ENCODE assay signal across 10 cellular contexts in genomic region chr5:83368835-83369234, GRCh38.
DNase-seq lines count a peak whose midpoint lies in the region; ATAC-seq and TF ChIP-seq lines count a peak whose summit lies in the region.
"Had no signal": no experiment of that assay in that cellular context is flagged by ENCODE, and none has a peak within 500 bp of the region (broad histone marks: within the 10 kb centered on the region; RNA-seq: fewer than 3 reads in every experiment).

No MANE protein-coding gene starts in this region.

- TF ChIP-seq POLR2A in esophagus squamous epithelium (IDR thresholded peaks at IDR 0.05), result no peak

- H3K4me1 ChIP-seq in PC-3 (ENCODE audit: insufficient read depth, low read length) (peaks cover 13% of the 10 kb centered on the region), smooth muscle cell (ENCODE audit: low read depth) (peaks cover 51% of the 10 kb centered on the region), esophagus squamous epithelium (no peaks in the 10 kb centered on the region)

- H2AFZ ChIP-seq in PC-3 (ENCODE audit: low read length) (no peak overlapping the region), smooth muscle cell (ENCODE audit: low read depth) (peak overlapping the region; percentile 15)

- no peaks in the 10 kb centered on the region for H3K27me3 ChIP-seq in PC-3 (ENCODE audit: low read length)
- H3K27me3 ChIP-seq in smooth muscle cell (ENCODE audit: low read depth), result no peaks in the 10 kb centered on the region
- H3K27me3 ChIP-seq in brain microvascular endothelial cell (replicated peaks), result no peaks in the 10 kb centered on the region
- H3K27me3 ChIP-seq in esophagus squamous epithelium, result no peaks in the 10 kb centered on the region

- ATAC-seq in GM19351 (IDR thresholded peaks at IDR 0.05; ENCODE audit: unreplicated experiment), result peak; percentile 31
- peak; percentile 31 for ATAC-seq in HG03025 (IDR thresholded peaks at IDR 0.05; ENCODE audit: low FRiP score, unreplicated experiment)
- ATAC-seq in PC-3, result no peak; the same call in 1 of the 2 replicates

- H3K9me3 ChIP-seq in PC-3 (ENCODE audit: low read length), result no peaks in the 10 kb centered on the region
- no peaks in the 10 kb centered on the region for H3K9me3 ChIP-seq in smooth muscle cell (replicated peaks; ENCODE audit: low read depth)
- H3K9me3 ChIP-seq in esophagus squamous epithelium, result no peaks in the 10 kb centered on the region

- H3K4me3 ChIP-seq in PC-3 (ENCODE audit: low read length), result peak overlapping the region; percentile 8; the same call in 1 of the 2 replicates
- H3K4me3 ChIP-seq in smooth muscle cell, result no peak overlapping the region
- H3K4me3 ChIP-seq in brain microvascular endothelial cell (ENCODE audit: low read depth, low read length), result no peak overlapping the region
- no peak overlapping the region for H3K4me3 ChIP-seq in esophagus squamous epithelium

- H3K27ac ChIP-seq in PC-3 (ENCODE audit: low read length) (peak overlapping the region; percentile 60), smooth muscle cell (ENCODE audit: low read depth) (peak overlapping the region; percentile 63), brain microvascular endothelial cell (no peak overlapping the region), esophagus squamous epithelium (peak overlapping the region in 1 of 4 donors; percentile 64)

- intact Hi-C loops in PC-3 (cut with micrococcal nuclease), result no loop called here
- intact Hi-C loops in esophagus squamous epithelium (cut with DNase I), result no loop called here

- DNase-seq in PC-3 (peak; percentile 8), smooth muscle cell (lab: John Stamatoyannopoulos, UW; ENCODE audit: unreplicated experiment) (no peak), germinal center (ENCODE audit: low spot score) (no peak), brain microvascular endothelial cell (no peak), esophagus squamous epithelium (lab: John Stamatoyannopoulos, UW) (no peak)
- DNase-seq: activated B cell treated with CpG ODN at 0.5 μM for 24 hours; activated naive CD8-positive, alpha-beta T cell treated with anti-CD3 and anti-CD28 coated beads, Interleukin-2, amount 10 ng/mL, durations not matched to agents 7 days and 5 days; stimulated activated CD4-positive, alpha-beta T cell treated with anti-CD3 and anti-CD28 coated beads, Interleukin-4, amount 100 ng/mL, for 4 hours had no signal

- H3K9ac ChIP-seq in PC-3 (ENCODE audit: low read length) (no peak overlapping the region), smooth muscle cell (ENCODE audit: low read depth) (no peak overlapping the region)

- H3K36me3 ChIP-seq in PC-3 (ENCODE audit: low read depth, low read length), result no peaks in the 10 kb centered on the region
- H3K36me3 ChIP-seq in smooth muscle cell (ENCODE audit: low read depth), result no peaks in the 10 kb centered on the region
- H3K36me3 ChIP-seq in brain microvascular endothelial cell (replicated peaks), result no peaks in the 10 kb centered on the region
- no peaks in the 10 kb centered on the region for H3K36me3 ChIP-seq in esophagus squamous epithelium

- POLR2A ChIA-PET in PC-3 (lab: Charles Lee; ENCODE audit: unreplicated experiment), result no interaction called here

- in situ Hi-C loops in brain microvascular endothelial cell (cut with HindIII; ENCODE audit: low pct_ligation_motif_present, low sequenced_read_pairs), result no loop called here

- BruUV-seq in PC-3 (replicated peaks; lab: Mats Ljungman, UMichigan), result no TSS peak

- H3K79me2 ChIP-seq in PC-3 (ENCODE audit: low read length), result no peaks in the 10 kb centered on the region
- no peaks in the 10 kb centered on the region for H3K79me2 ChIP-seq in smooth muscle cell (ENCODE audit: low read depth)

- H3K4me2 ChIP-seq in PC-3 (ENCODE audit: low read length) (peak overlapping the region; percentile 59), smooth muscle cell (peak overlapping the region; percentile 77)

- no peaks in the 10 kb centered on the region for H3K9me2 ChIP-seq in PC-3 (replicated peaks; ENCODE audit: low read length)

- CTCF ChIA-PET in PC-3 (lab: Charles Lee), result no interaction called here

- H3F3A ChIP-seq in PC-3 (ENCODE audit: low read length, unreplicated experiment), result no peaks in the 10 kb centered on the region
- peaks cover 9% of the 10 kb centered on the region for H3F3A ChIP-seq in smooth muscle cell (ENCODE audit: low read depth)

- WGBS in smooth muscle cell (ENCODE audit: low lambda C conversion rate), result 58% methylated on average over 3 of the region's 3 CpGs
- 52% methylated on average over 3 of the region's 3 CpGs for WGBS in esophagus squamous epithelium, 2 donors

- no peak for TF ChIP-seq CTCF in PC-3 (conservative IDR thresholded peaks at IDR 0.05; ENCODE audit: low read depth, low read length)
- no peak for TF ChIP-seq CTCF in smooth muscle cell (IDR thresholded peaks at IDR 0.05; ENCODE audit: borderline replicate concordance, insufficient read depth, poor library complexity, severe bottlenecking)
- no peak for TF ChIP-seq CTCF in brain microvascular endothelial cell (IDR thresholded peaks at IDR 0.05; ENCODE audit: low read depth, low read length, missing control alignments)
- no peak for TF ChIP-seq CTCF in esophagus squamous epithelium (IDR thresholded peaks at IDR 0.05)

- H4K20me1 ChIP-seq in PC-3 (ENCODE audit: low read length) (no peaks in the 10 kb centered on the region), smooth muscle cell (ENCODE audit: low read depth) (no peaks in the 10 kb centered on the region)
